Comparison of ENCODE assay signal across 20 cellular contexts in the genomic region with DNA sequence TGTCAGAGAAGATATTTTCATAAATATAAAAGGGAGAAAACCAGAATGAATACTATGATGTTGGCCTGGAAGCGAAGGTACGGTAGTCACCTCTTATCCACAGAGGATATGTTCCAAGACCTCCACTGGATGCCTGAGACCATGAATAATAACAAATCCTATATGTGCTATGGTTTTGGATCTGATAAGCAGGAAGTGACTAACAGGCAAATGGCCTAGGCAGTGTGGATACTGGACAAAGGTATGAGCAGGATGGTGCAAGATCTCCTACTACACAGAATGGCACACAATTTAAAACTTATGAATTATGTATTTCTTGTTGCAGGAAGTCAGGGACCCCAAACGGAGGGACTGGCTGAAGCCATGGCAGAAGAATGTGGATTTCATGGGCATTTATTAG. TPM values are rescaled to one million over a fixed set of nuclear protein-coding genes. Genes with fewer than 3 reads are reported as not detected.
DNase-seq lines count a peak whose midpoint lies in the region; ATAC-seq, FAIRE-seq and TF ChIP-seq lines count a peak whose summit lies in the region.
"Had no signal": no experiment of that assay in that cellular context is flagged by ENCODE, and none has a peak within 500 bp of the region (broad histone marks: within the 10 kb centered on the region; RNA-seq: fewer than 3 reads in every experiment).

No MANE protein-coding gene starts in this region.

- H3F3A ChIP-seq in PC-9 (ENCODE audit: insufficient read depth, low read depth): peaks cover 25% of the 10 kb centered on the region

- H3K27ac ChIP-seq in PC-9 (peak overlapping the region; percentile 71), endothelial cell of umbilical vein (ENCODE audit: insufficient read depth, low read depth, low read length) (peak overlapping the region; percentile 59), osteoblast (ENCODE audit: low read depth, low read length) (peak overlapping the region; percentile 65)
- H3K27ac ChIP-seq: neural progenitor cell, thoracic aorta had no signal

- H3K4me1 ChIP-seq in PC-9 (replicated peaks; ENCODE audit: insufficient read depth): peaks cover 45% of the 10 kb centered on the region
- H3K4me1 ChIP-seq in endothelial cell of umbilical vein (ENCODE audit: control insufficient read depth, extremely low read depth, insufficient read depth, low read length): peaks cover 19% of the 10 kb centered on the region
- peaks cover 31% of the 10 kb centered on the region for H3K4me1 ChIP-seq in osteoblast (ENCODE audit: insufficient read depth, low read length)
- H3K4me1 ChIP-seq: neural progenitor cell had no signal

- ATAC-seq in GM21717 (IDR thresholded peaks at IDR 0.05; ENCODE audit: unreplicated experiment) (no peak), HG02763 (IDR thresholded peaks at IDR 0.05; ENCODE audit: unreplicated experiment) (no peak)
- ATAC-seq: effector memory CD8-positive, alpha-beta T cell; left cardiac atrium; stimulated activated effector memory CD8-positive, alpha-beta T cell treated with anti-CD3 and anti-CD28 coated beads, Interleukin-12 subunit alpha, Interleukin-12 subunit beta, amount 100 ng/mL, for 72 hours had no signal

- CTCF ChIA-PET in PC-9 (lab: Charles Lee): no interaction called here
- CTCF ChIA-PET in endothelial cell of umbilical vein (lab: Charles Lee): no interaction called here

- peaks cover 42% of the 10 kb centered on the region for H3K36me3 ChIP-seq in PC-9 (ENCODE audit: low read depth)
- H3K36me3 ChIP-seq in endothelial cell of umbilical vein (ENCODE audit: control insufficient read depth in 2 of 2, extremely low read depth in 1 of 2, insufficient read depth in 2 of 2, low read length in 2 of 2): no peaks in the 10 kb centered on the region
- H3K36me3 ChIP-seq in osteoblast (ENCODE audit: insufficient read depth, low read length): no peaks in the 10 kb centered on the region
- H3K36me3 ChIP-seq: neural progenitor cell, thoracic aorta had no signal

- no peak for TF ChIP-seq CTCF in PC-9 (conservative IDR thresholded peaks at IDR 0.05)
- no peak for TF ChIP-seq CTCF in endothelial cell of umbilical vein (IDR thresholded peaks at IDR 0.05; ENCODE audit: extremely low read depth in 1 of 2, insufficient read depth in 1 of 2, low read depth in 1 of 2, low read length in 2 of 2)
- TF ChIP-seq CTCF in osteoblast (IDR thresholded peaks at IDR 0.05; ENCODE audit: extremely low read depth, low read depth, low read length): no peak

- no peak for TF ChIP-seq POLR2A in endothelial cell of umbilical vein (IDR thresholded peaks at IDR 0.05; ENCODE audit: low read depth, low read length)

- H3K27me3 ChIP-seq in PC-9 (ENCODE audit: insufficient read depth, low read depth) (no peaks in the 10 kb centered on the region), endothelial cell of umbilical vein (ENCODE audit: control insufficient read depth in 2 of 2, insufficient read depth in 2 of 2, low read length in 2 of 2) (no peaks in the 10 kb centered on the region), osteoblast (ENCODE audit: insufficient read depth, low read length) (no peaks in the 10 kb centered on the region)
- H3K27me3 ChIP-seq: neural progenitor cell had no signal

- H3K4me3 ChIP-seq in PC-9 (no peak overlapping the region), endothelial cell of umbilical vein (replicated peaks in 1 of 3; ENCODE audit: insufficient read depth in 1 of 3, low read depth in 1 of 3, low read length in 3 of 3) (no peak overlapping the region), osteoblast (ENCODE audit: insufficient read depth, low read length) (no peak overlapping the region)
- H3K4me3 ChIP-seq: neural progenitor cell, thoracic aorta had no signal

- H3K4me2 ChIP-seq in PC-9 (peak overlapping the region; percentile 28), endothelial cell of umbilical vein (ENCODE audit: insufficient read depth, low read length) (peak overlapping the region; percentile 58), osteoblast (ENCODE audit: insufficient read depth, low read length) (peak overlapping the region; percentile 59)
- H3K4me2 ChIP-seq: neural progenitor cell had no signal

- H2AFZ ChIP-seq in PC-9 (no peak overlapping the region), endothelial cell of umbilical vein (ENCODE audit: low read depth, low read length) (no peak overlapping the region), osteoblast (ENCODE audit: low read length) (no peak overlapping the region)
- H2AFZ ChIP-seq: neural progenitor cell had no signal

- dilution Hi-C loops in endothelial cell of umbilical vein (cut with MboI; ENCODE audit: extremely low pct_ligation_motif_present, low sequenced_read_pairs): no loop called here

- H3K9me3 ChIP-seq in PC-9 (ENCODE audit: insufficient read depth, low read depth) (peaks cover 19% of the 10 kb centered on the region; the same call in 1 of the 2 replicates), endothelial cell of umbilical vein (replicated peaks; ENCODE audit: control insufficient read depth, insufficient read depth, low read length) (no peaks in the 10 kb centered on the region), osteoblast (ENCODE audit: low read depth, low read length) (no peaks in the 10 kb centered on the region)
- H3K9me3 ChIP-seq: thoracic aorta had no signal

- no peak overlapping the region for H3K9ac ChIP-seq in endothelial cell of umbilical vein (replicated peaks; ENCODE audit: extremely low read depth, insufficient read depth, low read length)
- H3K9ac ChIP-seq: neural progenitor cell had no signal

- FAIRE-seq in endothelial cell of umbilical vein (lab: Jason Lieb, UNC): peak; percentile 94

- intact Hi-C loops in PC-9 (cut with micrococcal nuclease; ENCODE audit: unreplicated experiment) (no loop called here), endothelial cell of umbilical vein (cut with micrococcal nuclease) (no loop called here)

- POLR2A ChIA-PET in PC-9 (lab: Charles Lee; ENCODE audit: unreplicated experiment): no interaction called here
- POLR2A ChIA-PET in endothelial cell of umbilical vein (lab: Charles Lee): no interaction called here

- H3K9me2 ChIP-seq in PC-9 (ENCODE audit: insufficient read depth): no peaks in the 10 kb centered on the region

- no peaks in the 10 kb centered on the region for H4K20me1 ChIP-seq in PC-9 (ENCODE audit: insufficient read depth)
- H4K20me1 ChIP-seq in endothelial cell of umbilical vein (replicated peaks; ENCODE audit: control insufficient read depth, extremely low read depth, insufficient read depth, low read length): no peaks in the 10 kb centered on the region
- peaks cover 6% of the 10 kb centered on the region for H4K20me1 ChIP-seq in osteoblast (ENCODE audit: insufficient read depth, low read length)

- no peaks in the 10 kb centered on the region for H3K9me1 ChIP-seq in endothelial cell of umbilical vein (replicated peaks; ENCODE audit: control insufficient read depth, extremely low read depth, insufficient read depth, low read length)

- DNase-seq in GM03348 (ENCODE audit: low spot score): peak; percentile 53
- peak in 1 of 2 experiments; percentile 69 for DNase-seq in PC-9
- peak; percentile 50 for DNase-seq in endothelial cell of umbilical vein (ENCODE audit: low read depth, low spot score)
- DNase-seq in osteoblast (ENCODE audit: insufficient read length, low spot score, missing footprints): peak; percentile 71
- no peak for DNase-seq in OCI-M1 (lab: John Stamatoyannopoulos, UW)
- no peak for DNase-seq in Kasumi-1 (lab: John Stamatoyannopoulos, UW)
- DNase-seq: activated B cell treated with CpG ODN at 0.5 μM for 24 hours; activated CD8-positive, alpha-beta memory T cell treated with anti-CD3 and anti-CD28 coated beads for 24 hours; effector memory CD8-positive, alpha-beta T cell; foreskin melanocyte; left cardiac atrium; NCI-H187; Right ventricle myocardium superior had no signal

- BruUV-seq in PC-9 (replicated peaks; lab: Mats Ljungman, UMichigan): no TSS peak
- BruUV-seq in endothelial cell of umbilical vein (replicated peaks; lab: Mats Ljungman, UMichigan): no TSS peak

- H3K79me2 ChIP-seq in PC-9 (ENCODE audit: low read depth) (peaks cover 94% of the 10 kb centered on the region), endothelial cell of umbilical vein (ENCODE audit: control insufficient read depth, insufficient read depth, low read length) (no peaks in the 10 kb centered on the region), osteoblast (ENCODE audit: insufficient read depth, low read length) (peaks cover 74% of the 10 kb centered on the region)

TF ChIP-seq in endothelial cell of umbilical vein, 7 proteins besides CTCF, POLR2A, EP300 and RAD21:
- TF ChIP-seq EZH2 (IDR thresholded peaks at IDR 0.05; ENCODE audit: borderline replicate concordance, low read depth, low read length, severe bottlenecking) (no peak), POLR2AphosphoS5 (IDR thresholded peaks at IDR 0.05; ENCODE audit: insufficient read depth, low read depth, low read length) (no peak), JUN (IDR thresholded peaks at IDR 0.05; ENCODE audit: borderline replicate concordance, insufficient read depth, insufficient read length, low read depth) (peak; percentile 41), FOS (IDR thresholded peaks at IDR 0.05; ENCODE audit: borderline replicate concordance, insufficient read depth, low read length) (peak; percentile 70), GATA2 (IDR thresholded peaks at IDR 0.05; ENCODE audit: insufficient read depth, insufficient read length, low read depth, low read length) (peak; percentile 81), MYC (IDR thresholded peaks at IDR 0.05; ENCODE audit: low read depth, low read length) (no peak)
- TF ChIP-seq, protein P1, sequence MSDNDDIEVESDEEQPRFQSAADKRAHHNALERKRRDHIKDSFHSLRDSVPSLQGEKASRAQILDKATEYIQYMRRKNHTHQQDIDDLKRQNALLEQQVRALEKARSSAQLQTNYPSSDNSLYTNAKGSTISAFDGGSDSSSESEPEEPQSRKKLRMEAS (IDR thresholded peaks at IDR 0.05; ENCODE audit: insufficient read depth, insufficient read length): no peak

RNA-seq across cellular contexts. Expression of gene ADAMTS12, which starts 48.2 kb away (rescaled TPM):
- 71.1 and 103 TPM in 2 replicates for total RNA-seq in PC-9 (2021)
- 0.88 TPM in 1 of 2 replicates, not detected in the other for total RNA-seq in endothelial cell of umbilical vein
- polyA plus RNA-seq in endothelial cell of umbilical vein: not detected in 2 replicates
- polyA plus RNA-seq in endothelial cell of umbilical vein (2011; cell fraction: cytosol; rRNA removed): 0.04 TPM in 2 replicates
- polyA plus RNA-seq in endothelial cell of umbilical vein (2011; cell fraction: nucleus; rRNA removed): not detected in 2 replicates
- 1.8 and 3.0 TPM in 2 replicates for polyA plus RNA-seq in endothelial cell of umbilical vein (2012)
- 0.19 TPM in 1 of 2 replicates, not detected in the other for polyA minus RNA-seq in endothelial cell of umbilical vein
- polyA minus RNA-seq in endothelial cell of umbilical vein (2011; cell fraction: cytosol; rRNA and poly(A)+ RNA removed): not detected
- polyA minus RNA-seq in endothelial cell of umbilical vein (2011; cell fraction: nucleus; rRNA and poly(A)+ RNA removed): not detected in 2 replicates
- total RNA-seq in osteoblast: 6.9 and 8.3 TPM in 2 replicates
- total RNA-seq: activated B cell treated with CpG ODN at 0.5 μM for 24 hours, pulmonary artery endothelial cell had no signal
- polyA plus RNA-seq: IgD-negative memory B cell had no signal

Comparison
In these comparisons a context has a peak if more than half of its experiments do, and no peak if none do; other contexts are left out.
1. DNase-seq: peak in GM03348 (single experiment), endothelial cell of umbilical vein (single experiment) and osteoblast (single experiment); none in OCI-M1 (single experiment) and Kasumi-1 (0 of 2).
2. Peak in every context shown above with its lines, with median percentiles within 50 percentile points of each other: H3K27ac ChIP-seq and H3K4me2 ChIP-seq.